In the genomic region with DNA sequence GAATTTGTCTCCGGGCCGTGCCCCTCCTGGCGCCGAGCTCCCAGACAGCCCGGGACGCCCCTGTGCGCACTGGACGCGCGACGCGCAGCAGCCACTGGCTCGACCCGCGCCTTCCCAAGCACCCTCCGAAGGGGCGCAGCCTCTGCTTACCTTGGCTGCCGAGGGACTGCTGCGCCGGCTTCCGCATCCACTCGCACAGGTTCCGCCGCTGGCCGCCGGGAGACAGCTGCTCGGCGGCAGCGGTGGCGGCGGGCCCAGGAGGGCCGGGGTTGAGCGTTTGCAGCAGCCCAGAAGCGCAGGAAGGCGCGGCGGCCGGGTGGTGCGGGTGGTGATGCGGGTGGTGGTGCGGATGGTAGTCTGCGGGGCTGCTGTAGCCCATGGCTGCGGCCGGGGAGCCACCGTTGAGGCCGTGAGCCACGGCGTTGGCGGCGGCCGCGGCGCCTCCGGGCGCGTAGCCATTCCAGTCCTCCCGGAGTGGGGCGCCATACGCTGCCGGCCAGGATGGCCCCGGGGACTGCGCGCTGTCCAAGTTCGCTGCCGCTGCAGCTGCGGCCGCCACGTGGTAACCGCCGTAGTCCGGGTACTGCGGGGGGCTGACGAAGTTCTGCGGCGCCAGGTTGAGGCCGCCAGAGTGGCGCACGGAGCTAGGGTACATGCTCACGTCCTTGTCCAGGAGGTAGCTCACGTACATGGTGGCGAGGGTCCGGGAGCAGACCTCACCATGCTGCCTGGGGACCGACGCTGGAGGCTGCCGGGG, we compare ENCODE assay signal across 12 cellular contexts. TPM values are rescaled to one million over a fixed set of nuclear protein-coding genes. Genes with fewer than 3 reads are reported as not detected.
DNase-seq lines count a peak whose midpoint lies in the region; ATAC-seq and TF ChIP-seq lines count a peak whose summit lies in the region.
"Had no signal": no experiment of that assay in that cellular context is flagged by ENCODE, and none has a peak within 500 bp of the region (broad histone marks: within the 10 kb centered on the region; RNA-seq: fewer than 3 reads in every experiment).

No MANE protein-coding gene starts in this region.

- peaks cover 4 to 45% (median 22%) of the 10 kb centered on the region in 4 donors for H3K4me1 ChIP-seq in transverse colon

- TF ChIP-seq POLR2A in transverse colon (IDR thresholded peaks at IDR 0.05) = no peak

- TF ChIP-seq EP300 in transverse colon (IDR thresholded peaks at IDR 0.05; ENCODE audit: low read depth) = no peak

- H3K4me1 Mint-ChIP-seq in activated T-cell treated with anti-CD3 and anti-CD28 coated beads, Interleukin-2, amount 50 U/mL, for 72 hours (ENCODE audit: low read depth) = peaks cover 32% of the 10 kb centered on the region

- no peak overlapping the region for H3K27ac Mint-ChIP-seq in activated T-cell treated with anti-CD3 and anti-CD28 coated beads, Interleukin-2, amount 50 U/mL, for 72 hours

- 10% methylated on average over 41 of the region's 85 CpGs; no CpG with 5 or more reads in 1 of the 2 donors for WGBS in transverse colon (ENCODE audit: low coverage in 1 of 2), 2 donors

- H3K27ac ChIP-seq in transverse colon = peak overlapping the region; percentile 75 to 97 (median 92)

- H3K27me3 ChIP-seq in transverse colon = peaks cover 92% of the 10 kb centered on the region

- H3K9me3 Mint-ChIP-seq in activated T-cell treated with anti-CD3 and anti-CD28 coated beads, Interleukin-2, amount 50 U/mL, for 72 hours = no peaks in the 10 kb centered on the region

- peak in 1 of 2 donors; percentile 24 for ATAC-seq in activated T-cell treated with anti-CD3 and anti-CD28 coated beads, Interleukin-2, amount 50 U/mL, for 72 hours (replicated peaks in 1 of 2)
- ATAC-seq in left lobe of liver (peak; percentile 50), HG03135 (IDR thresholded peaks at IDR 0.05; ENCODE audit: unreplicated experiment) (no peak)

- intact Hi-C loops in transverse colon (cut with DNase I; ENCODE audit: low total_unique reads) = no loop called here

- H3K4me3 Mint-ChIP-seq in activated T-cell treated with anti-CD3 and anti-CD28 coated beads, Interleukin-2, amount 50 U/mL, for 72 hours = peak overlapping the region; percentile 40 to 55

- in situ Hi-C loops in transverse colon (cut with MboI; ENCODE audit: low pct_ligation_motif_present in 1 of 4, low pct_unique_long_range_greater_than_20kb in 1 of 4, low sequenced_read_pairs in 3 of 4) = no loop called here

- H3K4me3 ChIP-seq in transverse colon = peak overlapping the region; percentile 30 to 75 (median 72)

- peaks cover 86% of the 10 kb centered on the region for H3K27me3 Mint-ChIP-seq in activated T-cell treated with anti-CD3 and anti-CD28 coated beads, Interleukin-2, amount 50 U/mL, for 72 hours (ENCODE audit: low read depth)

- no peak for TF ChIP-seq CTCF in transverse colon (IDR thresholded peaks at IDR 0.05)

- no peaks in the 10 kb centered on the region for H3K9me3 ChIP-seq in transverse colon

- H3K36me3 Mint-ChIP-seq in activated T-cell treated with anti-CD3 and anti-CD28 coated beads, Interleukin-2, amount 50 U/mL, for 72 hours (ENCODE audit: insufficient read depth in 2 of 2) = peaks cover 0 to 3% of the 10 kb centered on the region in 2 donors

- no peak for DNase-seq in activated T-cell treated with anti-CD3 and anti-CD28 coated beads, Interleukin-2, amount 50 U/mL, for 72 hours
- DNase-seq in activated T-cell treated with anti-CD3 and anti-CD28 coated beads, Interleukin-2, amount 50 U/mL, for 1 hour = no peak
- peak; percentile 58 for DNase-seq in SW480 (ENCODE audit: low spot score)
- no peak for DNase-seq in left lobe of liver (ENCODE audit: low spot score)
- DNase-seq in transverse colon = no peak
- DNase-seq in D341Med (ENCODE audit: low spot score) = no peak
- no peak for DNase-seq in activated CD4-positive, alpha-beta T cell treated with anti-CD3 and anti-CD28 coated beads, Interleukin-2, amount 50 U/mL, for 4 hours
- DNase-seq: HCEC 1CT; NCI-H226; stimulated activated naive CD4-positive, alpha-beta T cell treated with Interleukin-2 at 50 U/mL for 16 hours had no signal

- no peaks in the 10 kb centered on the region for H3K36me3 ChIP-seq in transverse colon

RNA-seq across cellular contexts. Expression of a gene that starts 0.6 kb away (rescaled TPM):
- not detected for total RNA-seq in activated T-cell treated with anti-CD3 and anti-CD28 coated beads, Interleukin-2, amount 50 U/mL, for 72 hours
- not detected for total RNA-seq in left lobe of liver
- 100 to 1,000 TPM; 119 to 199 (median 136) TPM for total RNA-seq in transverse colon
- total RNA-seq: skeletal muscle tissue had no signal

RNA-seq across cellular contexts. Expression of a gene that starts 20.0 kb away (rescaled TPM):
- total RNA-seq in activated T-cell treated with anti-CD3 and anti-CD28 coated beads, Interleukin-2, amount 50 U/mL, for 72 hours = not detected
- total RNA-seq in left lobe of liver = not detected
- total RNA-seq in transverse colon = 100 to 1,000 TPM; 124 to 265 (median 168) TPM
- total RNA-seq: skeletal muscle tissue had no signal

RNA-seq across cellular contexts. Expression of a gene that starts 48.7 kb away (rescaled TPM):
- not detected for total RNA-seq in activated T-cell treated with anti-CD3 and anti-CD28 coated beads, Interleukin-2, amount 50 U/mL, for 72 hours
- total RNA-seq in left lobe of liver = 0.70 TPM
- under 1 TPM in 1 of 4 donors, not detected in 3; 0.16 TPM for total RNA-seq in transverse colon
- total RNA-seq: skeletal muscle tissue had no signal

Comparison
In these comparisons a context has a peak if more than half of its experiments do, and no peak if none do; other contexts are left out.
1. RNA of a gene that starts 0.6 kb away (total RNA-seq): 119 to 199 TPM in transverse colon; not detected in left lobe of liver (single experiment) and not detected in activated T-cell treated with anti-CD3 and anti-CD28 coated beads, Interleukin-2, amount 50 U/mL, for 72 hours; every median in the first group is over 100 times any median in the second.
2. RNA of a gene that starts 20.0 kb away (total RNA-seq): 124 to 265 TPM in transverse colon; not detected in activated T-cell treated with anti-CD3 and anti-CD28 coated beads, Interleukin-2, amount 50 U/mL, for 72 hours and not detected in left lobe of liver (single experiment); every median in the first group is over 100 times any median in the second.